In the genomic region with DNA sequence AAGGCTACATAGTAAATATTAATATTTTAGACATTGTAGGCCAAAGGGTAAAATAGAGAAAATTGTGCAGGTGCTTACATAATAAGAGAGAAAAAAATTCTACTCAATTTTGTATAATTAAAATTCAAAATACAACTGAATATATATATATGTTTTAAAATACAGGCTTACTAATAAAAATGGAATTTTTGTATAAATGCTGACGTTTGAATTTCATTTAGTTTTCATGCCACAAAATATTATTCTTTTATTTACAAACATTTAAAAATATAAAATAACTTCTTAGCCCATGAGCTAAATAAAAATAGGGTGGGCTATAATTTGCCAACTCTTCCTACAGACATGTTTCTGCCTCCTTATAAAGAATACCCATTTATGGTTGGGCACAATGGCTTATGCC, we compare ENCODE assay signal across 22 cellular contexts.
DNase-seq lines count a peak whose midpoint lies in the region; ATAC-seq, FAIRE-seq and TF ChIP-seq lines count a peak whose summit lies in the region.
"Had no signal": no experiment of that assay in that cellular context is flagged by ENCODE, and none has a peak within 500 bp of the region (broad histone marks: within the 10 kb centered on the region; RNA-seq: fewer than 3 reads in every experiment).

No MANE protein-coding gene starts in this region.

- H2BK120ac ChIP-seq in IMR-90 (ENCODE audit: low read depth, low read length) = no peak overlapping the region

- no peak overlapping the region for H4K8ac ChIP-seq in IMR-90 (ENCODE audit: low read depth in 2 of 2, low read length in 2 of 2)

- H2AK9ac ChIP-seq in IMR-90 (replicated peaks; ENCODE audit: low read depth, low read length, poor library complexity) = no peak overlapping the region

- H2BK20ac ChIP-seq in IMR-90 (ENCODE audit: low read depth, low read length) = no peak overlapping the region

- peaks cover 18% of the 10 kb centered on the region for H3F3A ChIP-seq in neural progenitor cell (ENCODE audit: low read depth)

- in situ Hi-C loops in HepG2 (cut with HindIII; ENCODE audit: extremely low pct_ligation_motif_present, low pct_unique_long_range_greater_than_20kb) (no loop called here), IMR-90 (cut with MboI; ENCODE audit: low sequenced_read_pairs) (no loop called here)

- no peak overlapping the region for H4K91ac ChIP-seq in IMR-90 (ENCODE audit: insufficient read depth, low read depth, low read length)

- WGBS in HepG2 (ENCODE audit: low lambda C conversion rate) = 3% methylated on average over 1 of the region's 1 CpG
- WGBS in right lobe of liver (ENCODE audit: insufficient coverage, low coverage, low lambda C conversion rate, missing lambda C conversion rate) = 52% methylated on average over 1 of the region's 1 CpG
- no CpG with 5 or more reads among the region's 1 CpG for WGBS in IMR-90 (ENCODE audit: extremely low coverage in 2 of 2, insufficient read length in 1 of 2), 2 experiments

- H3K36me3 ChIP-seq in HepG2 (replicated peaks in 1 of 2; ENCODE audit: control insufficient read depth in 1 of 2, insufficient read depth in 2 of 2, low read length in 2 of 2) (no peaks in the 10 kb centered on the region), right lobe of liver (no peaks in the 10 kb centered on the region), IMR-90 (ENCODE audit: control insufficient read depth, insufficient read depth, low read length) (no peaks in the 10 kb centered on the region), neural progenitor cell (peaks cover 8% of the 10 kb centered on the region)
- H3K36me3 ChIP-seq: BLaER1 treated with 17β-estradiol and CSF1 and Interleukin-3, amounts not matched to agents 10 nM and 100 nM had no signal

- H3K27me3 ChIP-seq in HepG2 (ENCODE audit: control insufficient read depth in 1 of 2, insufficient read depth in 2 of 2, low read length in 2 of 2) (no peaks in the 10 kb centered on the region), right lobe of liver (no peaks in the 10 kb centered on the region), IMR-90 (ENCODE audit: control insufficient read depth, insufficient read depth, low read length) (no peaks in the 10 kb centered on the region), neural progenitor cell (no peaks in the 10 kb centered on the region)
- H3K27me3 ChIP-seq: BLaER1 treated with 17β-estradiol and CSF1 and Interleukin-3, amounts not matched to agents 10 nM and 100 nM had no signal

- H3K27ac ChIP-seq in HepG2 (ENCODE audit: extremely low read length, insufficient read depth, low read length) (no peak overlapping the region), right lobe of liver (no peak overlapping the region), IMR-90 (ENCODE audit: insufficient read depth, low read length) (no peak overlapping the region), neural progenitor cell (no peak overlapping the region)
- H3K27ac ChIP-seq: BLaER1 treated with 17β-estradiol and CSF1 and Interleukin-3, amounts not matched to agents 10 nM and 100 nM; C4-2B had no signal

- DNase-seq in HepG2 (ENCODE audit: low spot score) = no peak
- DNase-seq in right lobe of liver = no peak
- DNase-seq in IMR-90 = no peak
- DNase-seq in neural progenitor cell (ENCODE audit: low spot score) = no peak
- DNase-seq in activated CD4-positive, alpha-beta memory T cell treated with anti-CD3 and anti-CD28 coated beads for 36 hours = no peak
- no peak for DNase-seq in activated effector memory CD4-positive, alpha-beta T cell treated with anti-CD3 and anti-CD28 coated beads, Interleukin-2, amount 50 U/mL, for 16 hours
- DNase-seq: 8988T; AML-193; Caco-2; Calu3; CD4-positive, alpha-beta T cell; CD8-positive, alpha-beta T cell; DMS79 treated with DMSO at 0.1 percent for 48 hours; GF-D8 had no signal

- no peaks in the 10 kb centered on the region for H4K20me1 ChIP-seq in HepG2 (ENCODE audit: insufficient read depth, low read length)
- no peaks in the 10 kb centered on the region for H4K20me1 ChIP-seq in IMR-90 (ENCODE audit: insufficient read depth, low read length)
- no peaks in the 10 kb centered on the region for H4K20me1 ChIP-seq in neural progenitor cell (ENCODE audit: low read depth)
- H4K20me1 ChIP-seq: BLaER1 treated with 17β-estradiol and CSF1 and Interleukin-3, amounts not matched to agents 10 nM and 100 nM had no signal

- intact Hi-C loops in HepG2 (cut with micrococcal nuclease; ENCODE audit: unreplicated experiment) (no loop called here), right lobe of liver (cut with DNase I) (no loop called here), IMR-90 (cut with micrococcal nuclease) (no loop called here)
- intact Hi-C loops in activated CD4-positive, alpha-beta memory T cell treated with anti-CD3 and anti-CD28 coated beads for 36 hours (cut with micrococcal nuclease) = no loop called here

- H3K36me3 Mint-ChIP-seq in neural progenitor cell = peaks cover 14% of the 10 kb centered on the region
- H3K36me3 Mint-ChIP-seq in activated CD4-positive, alpha-beta memory T cell treated with anti-CD3 and anti-CD28 coated beads for 36 hours = no peaks in the 10 kb centered on the region
- H3K36me3 Mint-ChIP-seq: CD8-positive, alpha-beta T cell had no signal

- TF ChIP-seq RAD21 in HepG2 (CRISPR knock-in tag; IDR thresholded peaks at IDR 0.05) (no peak), IMR-90 (IDR thresholded peaks at IDR 0.05; ENCODE audit: low read length) (no peak)

- H3K79me2 ChIP-seq in HepG2 (ENCODE audit: insufficient read depth, low read length) (no peaks in the 10 kb centered on the region), neural progenitor cell (ENCODE audit: low read depth) (no peaks in the 10 kb centered on the region)

- H2AFZ ChIP-seq in HepG2 (ENCODE audit: low read length) (no peak overlapping the region), IMR-90 (replicated peaks; ENCODE audit: low read length, poor library complexity) (no peak overlapping the region), neural progenitor cell (replicated peaks) (no peak overlapping the region)

- H3K23ac ChIP-seq in IMR-90 (ENCODE audit: low read depth, low read length) = no peak overlapping the region

- no peak overlapping the region for H3K27ac Mint-ChIP-seq in neural progenitor cell
- no peak overlapping the region for H3K27ac Mint-ChIP-seq in activated CD4-positive, alpha-beta memory T cell treated with anti-CD3 and anti-CD28 coated beads for 36 hours
- H3K27ac Mint-ChIP-seq: B cell; CD4-positive, alpha-beta T cell; CD8-positive, alpha-beta T cell had no signal

- TF ChIP-seq CTCF in HepG2 (CRISPR knock-in tag; IDR thresholded peaks at IDR 0.05) (no peak), right lobe of liver (IDR thresholded peaks at IDR 0.05) (no peak), IMR-90 (conservative IDR thresholded peaks at IDR 0.05; ENCODE audit: low read depth, low read length) (no peak), neural progenitor cell (IDR thresholded peaks at IDR 0.05) (no peak)

- CTCF ChIA-PET in HepG2 (lab: Yijun Ruan, JAX; ENCODE audit: low intra/inter-chr PET ratio, low total read pairs) = no interaction called here
- CTCF ChIA-PET in IMR-90 (lab: Yijun Ruan, JAX) = no interaction called here
- CTCF ChIA-PET in activated CD4-positive, alpha-beta memory T cell treated with anti-CD3 and anti-CD28 coated beads for 36 hours (lab: Charles Lee) = no interaction called here

- no peak overlapping the region for H3K56ac ChIP-seq in IMR-90 (ENCODE audit: extremely low read depth, insufficient read depth, low read length)

- H3K27me3 Mint-ChIP-seq in neural progenitor cell (ENCODE audit: insufficient read depth, low read depth) = peaks cover 2% of the 10 kb centered on the region
- H3K27me3 Mint-ChIP-seq in activated CD4-positive, alpha-beta memory T cell treated with anti-CD3 and anti-CD28 coated beads for 36 hours = no peaks in the 10 kb centered on the region
- H3K27me3 Mint-ChIP-seq: B cell had no signal

- no peaks in the 10 kb centered on the region for H3K9me3 Mint-ChIP-seq in neural progenitor cell
- H3K9me3 Mint-ChIP-seq in activated CD4-positive, alpha-beta memory T cell treated with anti-CD3 and anti-CD28 coated beads for 36 hours = no peaks in the 10 kb centered on the region
- H3K9me3 Mint-ChIP-seq: CD4-positive, alpha-beta T cell; CD8-positive, alpha-beta T cell had no signal

- BruUV-seq in HepG2 (replicated peaks; lab: Mats Ljungman, UMichigan) = no TSS peak
- no TSS peak for BruUV-seq in IMR-90 (replicated peaks; lab: Mats Ljungman, UMichigan)

- ATAC-seq in HepG2 = no peak
- ATAC-seq in right lobe of liver = no peak
- ATAC-seq in IMR-90 (ENCODE audit: low read depth) = no peak
- ATAC-seq: CD8-positive, alpha-beta T cell had no signal

- TF ChIP-seq EP300 in HepG2 (IDR thresholded peaks at IDR 0.05; ENCODE audit: low read depth in 2 of 2, low read length in 2 of 2) (no peak), HepG2 (CRISPR knock-in tag; IDR thresholded peaks at IDR 0.05; ENCODE audit: borderline replicate concordance) (no peak)

- no peak overlapping the region for H3K14ac ChIP-seq in IMR-90 (replicated peaks; ENCODE audit: low read depth, low read length)

- dilution Hi-C loops in IMR-90 (cut with HindIII; ENCODE audit: low sequenced_read_pairs, unreplicated experiment) = no loop called here

- no peak overlapping the region for H3K4me3 Mint-ChIP-seq in neural progenitor cell
- H3K4me3 Mint-ChIP-seq in activated CD4-positive, alpha-beta memory T cell treated with anti-CD3 and anti-CD28 coated beads for 36 hours = no peak overlapping the region
- H3K4me3 Mint-ChIP-seq: B cell; CD4-positive, alpha-beta T cell; CD8-positive, alpha-beta T cell had no signal

- no peak overlapping the region for H2BK5ac ChIP-seq in IMR-90 (ENCODE audit: low read depth, low read length, poor library complexity, severe bottlenecking)

- H3K9me3 ChIP-seq in HepG2 (ENCODE audit: low read length) (no peaks in the 10 kb centered on the region), right lobe of liver (no peaks in the 10 kb centered on the region), IMR-90 (ENCODE audit: control insufficient read depth, insufficient read depth, low read length) (no peaks in the 10 kb centered on the region), neural progenitor cell (ENCODE audit: low read depth) (no peaks in the 10 kb centered on the region)
- H3K9me3 ChIP-seq: BLaER1 treated with 17β-estradiol and CSF1 and Interleukin-3, amounts not matched to agents 10 nM and 100 nM; Caco-2 had no signal

- H3K4me2 ChIP-seq in HepG2 (ENCODE audit: low read depth, low read length) (no peak overlapping the region), IMR-90 (ENCODE audit: low read depth, low read length) (no peak overlapping the region), neural progenitor cell (peak overlapping the region; percentile 53)
- H3K4me2 ChIP-seq: BLaER1 treated with 17β-estradiol and CSF1 and Interleukin-3, amounts not matched to agents 10 nM and 100 nM had no signal

- no peak overlapping the region for H2BK15ac ChIP-seq in IMR-90 (ENCODE audit: low read depth, low read length)

- peaks cover 21% of the 10 kb centered on the region for H3K4me1 Mint-ChIP-seq in neural progenitor cell
- no peaks in the 10 kb centered on the region for H3K4me1 Mint-ChIP-seq in activated CD4-positive, alpha-beta memory T cell treated with anti-CD3 and anti-CD28 coated beads for 36 hours (ENCODE audit: low read depth)
- H3K4me1 Mint-ChIP-seq: B cell had no signal

- no peak overlapping the region for H4K5ac ChIP-seq in IMR-90 (ENCODE audit: low read depth, low read length)

- no peaks in the 10 kb centered on the region for H3K9me1 ChIP-seq in IMR-90 (ENCODE audit: insufficient read depth, low read length)

- H3K9ac ChIP-seq in HepG2 (ENCODE audit: insufficient read depth, low read depth, low read length) = no peak overlapping the region
- H3K9ac ChIP-seq in IMR-90 (ENCODE audit: low read depth, low read length) = no peak overlapping the region
- no peak overlapping the region for H3K9ac ChIP-seq in neural progenitor cell
- H3K9ac ChIP-seq: BLaER1 treated with 17β-estradiol and CSF1 and Interleukin-3, amounts not matched to agents 10 nM and 100 nM had no signal

- no peak overlapping the region for H3K18ac ChIP-seq in IMR-90 (ENCODE audit: low read depth, low read length)

- H2AK5ac ChIP-seq in IMR-90 (ENCODE audit: low read depth, low read length) = no peak overlapping the region

- H3K79me1 ChIP-seq in IMR-90 (ENCODE audit: low read depth in 1 of 2, low read length in 2 of 2) = no peaks in the 10 kb centered on the region

- H3K4me3 ChIP-seq in HepG2 (replicated peaks in 1 of 3; ENCODE audit: insufficient read depth in 1 of 3, low read depth in 2 of 3, low read length in 3 of 3) = no peak overlapping the region
- H3K4me3 ChIP-seq in right lobe of liver = no peak overlapping the region
- H3K4me3 ChIP-seq in IMR-90 (ENCODE audit: insufficient read depth, low read depth, low read length) = no peak overlapping the region
- no peak overlapping the region for H3K4me3 ChIP-seq in neural progenitor cell
- H3K4me3 ChIP-seq: BLaER1 treated with 17β-estradiol and CSF1 and Interleukin-3, amounts not matched to agents 10 nM and 100 nM had no signal

- TF ChIP-seq POLR2A in HepG2 (IDR thresholded peaks at IDR 0.05; ENCODE audit: insufficient read depth in 1 of 2, low read depth in 2 of 2, low read length in 2 of 2) = no peak
- no peak for TF ChIP-seq POLR2A in right lobe of liver (IDR thresholded peaks at IDR 0.05)
- TF ChIP-seq POLR2A in IMR-90 (IDR thresholded peaks at IDR 0.05; ENCODE audit: low read depth, low read length) = no peak

- no peaks in the 10 kb centered on the region for H3K4me1 ChIP-seq in HepG2 (ENCODE audit: insufficient read depth, low read length)
- no peaks in the 10 kb centered on the region for H3K4me1 ChIP-seq in right lobe of liver
- no peaks in the 10 kb centered on the region for H3K4me1 ChIP-seq in IMR-90 (ENCODE audit: control insufficient read depth, insufficient read depth, low read length)
- peaks cover 34% of the 10 kb centered on the region for H3K4me1 ChIP-seq in neural progenitor cell
- H3K4me1 ChIP-seq: BLaER1 treated with 17β-estradiol and CSF1 and Interleukin-3, amounts not matched to agents 10 nM and 100 nM; Caco-2 had no signal

- POLR2A ChIA-PET in HepG2 (lab: Yijun Ruan, JAX) (no interaction called here), IMR-90 (lab: Charles Lee; ENCODE audit: unreplicated experiment) (no interaction called here)
- POLR2A ChIA-PET in activated CD4-positive, alpha-beta memory T cell treated with anti-CD3 and anti-CD28 coated beads for 36 hours (lab: Charles Lee) = no interaction called here

- no peak overlapping the region for H3K4ac ChIP-seq in IMR-90 (ENCODE audit: low read depth, low read length)

- no peak for FAIRE-seq in HepG2 (lab: Jason Lieb, UNC)
- FAIRE-seq: A204.1, D721Med, G401.6, GM12891, GM19239 had no signal
